Comparison of ENCODE assay signal across 14 cellular contexts in genomic region chr7:71486856-71487628, GRCh38.
DNase-seq lines count a peak whose midpoint lies in the region; ATAC-seq, FAIRE-seq and TF ChIP-seq lines count a peak whose summit lies in the region.
"Had no signal": no experiment of that assay in that cellular context is flagged by ENCODE, and none has a peak within 500 bp of the region (broad histone marks: within the 10 kb centered on the region; RNA-seq: fewer than 3 reads in every experiment).

No MANE protein-coding gene starts in this region.

- no peaks in the 10 kb centered on the region for H3K36me3 Mint-ChIP-seq in stimulated activated effector memory CD8-positive, alpha-beta T cell treated with anti-CD3 and anti-CD28 coated beads, Interleukin-12 subunit alpha, Interleukin-12 subunit beta, amount 100 ng/mL, for 72 hours
- H3K36me3 Mint-ChIP-seq: CD8-positive, alpha-beta T cell had no signal

- H3K4me3 ChIP-seq in bronchial epithelial cell (ENCODE audit: low read depth, low read length), result no peak overlapping the region
- no peak overlapping the region for H3K4me3 ChIP-seq in suprapubic skin
- no peak overlapping the region for H3K4me3 ChIP-seq in OCI-LY7 (ENCODE audit: low read depth, low read length, poor library complexity, severe bottlenecking)

- no peak overlapping the region for H3K4me3 Mint-ChIP-seq in stimulated activated effector memory CD8-positive, alpha-beta T cell treated with anti-CD3 and anti-CD28 coated beads, Interleukin-12 subunit alpha, Interleukin-12 subunit beta, amount 100 ng/mL, for 72 hours
- H3K4me3 Mint-ChIP-seq: activated T-helper 17 cell treated with anti-CD3 and anti-CD28 coated beads, Interleukin-2, amount 50 U/mL, for 72 hours; CD8-positive, alpha-beta T cell had no signal

- intact Hi-C loops in OCI-LY7 (cut with micrococcal nuclease; ENCODE audit: unreplicated experiment), result no loop called here

- H3K9me3 Mint-ChIP-seq in stimulated activated effector memory CD8-positive, alpha-beta T cell treated with anti-CD3 and anti-CD28 coated beads, Interleukin-12 subunit alpha, Interleukin-12 subunit beta, amount 100 ng/mL, for 72 hours, result no peaks in the 10 kb centered on the region

- no peaks in the 10 kb centered on the region for H3K9me3 ChIP-seq in suprapubic skin
- no peaks in the 10 kb centered on the region for H3K9me3 ChIP-seq in OCI-LY7 (ENCODE audit: low read length)

- no peaks in the 10 kb centered on the region for H3K27me3 ChIP-seq in bronchial epithelial cell (ENCODE audit: control insufficient read depth, insufficient read depth, low read length)
- H3K27me3 ChIP-seq in suprapubic skin, result no peaks in the 10 kb centered on the region

- H3K4me1 Mint-ChIP-seq in stimulated activated effector memory CD8-positive, alpha-beta T cell treated with anti-CD3 and anti-CD28 coated beads, Interleukin-12 subunit alpha, Interleukin-12 subunit beta, amount 100 ng/mL, for 72 hours, result no peaks in the 10 kb centered on the region
- H3K4me1 Mint-ChIP-seq: activated T-helper 17 cell treated with anti-CD3 and anti-CD28 coated beads, Interleukin-2, amount 50 U/mL, for 72 hours had no signal

- H3K36me3 ChIP-seq in bronchial epithelial cell (ENCODE audit: control insufficient read depth, insufficient read depth, low read length) (no peaks in the 10 kb centered on the region), suprapubic skin (no peaks in the 10 kb centered on the region), OCI-LY7 (ENCODE audit: insufficient read depth, low read length) (no peaks in the 10 kb centered on the region)

- H2AFZ ChIP-seq in OCI-LY7 (ENCODE audit: low read length), result no peak overlapping the region

- no peaks in the 10 kb centered on the region for H3K79me2 ChIP-seq in OCI-LY7 (ENCODE audit: insufficient read depth, low read depth, low read length)

- no peak overlapping the region for H3K27ac Mint-ChIP-seq in stimulated activated effector memory CD8-positive, alpha-beta T cell treated with anti-CD3 and anti-CD28 coated beads, Interleukin-12 subunit alpha, Interleukin-12 subunit beta, amount 100 ng/mL, for 72 hours
- H3K27ac Mint-ChIP-seq: activated T-helper 17 cell treated with anti-CD3 and anti-CD28 coated beads, Interleukin-2, amount 50 U/mL, for 72 hours; CD8-positive, alpha-beta T cell had no signal

- FAIRE-seq in bronchial epithelial cell (lab: Jason Lieb, UNC), result peak; percentile 43
- FAIRE-seq: G401.6 had no signal

- 69% methylated on average over 6 of the region's 6 CpGs for WGBS in suprapubic skin

- H3K4me1 ChIP-seq in suprapubic skin (no peaks in the 10 kb centered on the region), OCI-LY7 (ENCODE audit: insufficient read depth, low read length, poor library complexity, severe bottlenecking) (no peaks in the 10 kb centered on the region)

- no peak for TF ChIP-seq EP300 in suprapubic skin (IDR thresholded peaks at IDR 0.05)

- no peak for ATAC-seq in HG03108 (IDR thresholded peaks at IDR 0.05; ENCODE audit: unreplicated experiment)
- no peak for ATAC-seq in stimulated activated effector memory CD8-positive, alpha-beta T cell treated with anti-CD3 and anti-CD28 coated beads, Interleukin-12 subunit alpha, Interleukin-12 subunit beta, amount 100 ng/mL, for 72 hours
- ATAC-seq: activated T-helper 17 cell treated with anti-CD3 and anti-CD28 coated beads, Interleukin-2, amount 50 U/mL, for 72 hours; CD8-positive, alpha-beta T cell had no signal

- no peak for TF ChIP-seq CTCF in bronchial epithelial cell (IDR thresholded peaks at IDR 0.05; ENCODE audit: insufficient read depth, low read length, severe bottlenecking)
- no peak for TF ChIP-seq CTCF in suprapubic skin (IDR thresholded peaks at IDR 0.05)
- no peak for TF ChIP-seq CTCF in OCI-LY7 (conservative IDR thresholded peaks at IDR 0.05; ENCODE audit: low read length)

- POLR2A ChIA-PET in OCI-LY7 (lab: Charles Lee), result interaction anchor here (0.7 kb wide), 1 partner anchor 562 kb away, joined by 3 read pairs; no protein-coding TSS in a partner anchor

- DNase-seq in LHCN-M2 (ENCODE audit: low read depth) (peak; percentile 97), bronchial epithelial cell (ENCODE audit: low read depth) (no peak), iris pigment epithelial cell (ENCODE audit: low read depth) (peak; percentile 36), suprapubic skin (ENCODE audit: low spot score in 2 of 2) (no peak), OCI-LY7 (ENCODE audit: low spot score) (no peak)
- DNase-seq in stimulated activated effector memory CD8-positive, alpha-beta T cell treated with anti-CD3 and anti-CD28 coated beads, Interleukin-12 subunit alpha, Interleukin-12 subunit beta, amount 100 ng/mL, for 72 hours (ENCODE audit: low spot score in 2 of 2), result no peak
- DNase-seq: activated CD4-positive, alpha-beta T cell treated with anti-CD3 and anti-CD28 coated beads, Interleukin-2, amount 50 U/mL, for 48 hours; caudate nucleus; CD8-positive, alpha-beta T cell; NCI-H1436; NCI-H69 had no signal

- H3K27ac ChIP-seq in suprapubic skin, result peak overlapping the region; percentile 64
- no peak overlapping the region for H3K27ac ChIP-seq in OCI-LY7 (ENCODE audit: low read depth, low read length, poor library complexity, severe bottlenecking)

- CTCF ChIA-PET in OCI-LY7 (lab: Charles Lee; ENCODE audit: unreplicated experiment), result no interaction called here

- no peaks in the 10 kb centered on the region for H3K9me2 ChIP-seq in OCI-LY7 (ENCODE audit: insufficient read depth, low read length)

- no peak overlapping the region for H3K4me2 ChIP-seq in OCI-LY7 (ENCODE audit: low read length)

- no peaks in the 10 kb centered on the region for H4K20me1 ChIP-seq in OCI-LY7 (ENCODE audit: insufficient read depth, low read length)

- TF ChIP-seq POLR2A in suprapubic skin (IDR thresholded peaks at IDR 0.05), result no peak

- no TSS peak for BruUV-seq in OCI-LY7 (replicated peaks; lab: Mats Ljungman, UMichigan)

Comparison
In these comparisons a context has a peak if more than half of its experiments do, and no peak if none do; other contexts are left out.
1. DNase-seq: peak in LHCN-M2 (single experiment) and iris pigment epithelial cell (single experiment); none in bronchial epithelial cell (single experiment), suprapubic skin (0 of 2), stimulated activated effector memory CD8-positive, alpha-beta T cell treated with anti-CD3 and anti-CD28 coated beads, Interleukin-12 subunit alpha, Interleukin-12 subunit beta, amount 100 ng/mL, for 72 hours (0 of 2) and OCI-LY7 (single experiment).